8 cellular contexts compared by ENCODE assay signal in the genomic region with DNA sequence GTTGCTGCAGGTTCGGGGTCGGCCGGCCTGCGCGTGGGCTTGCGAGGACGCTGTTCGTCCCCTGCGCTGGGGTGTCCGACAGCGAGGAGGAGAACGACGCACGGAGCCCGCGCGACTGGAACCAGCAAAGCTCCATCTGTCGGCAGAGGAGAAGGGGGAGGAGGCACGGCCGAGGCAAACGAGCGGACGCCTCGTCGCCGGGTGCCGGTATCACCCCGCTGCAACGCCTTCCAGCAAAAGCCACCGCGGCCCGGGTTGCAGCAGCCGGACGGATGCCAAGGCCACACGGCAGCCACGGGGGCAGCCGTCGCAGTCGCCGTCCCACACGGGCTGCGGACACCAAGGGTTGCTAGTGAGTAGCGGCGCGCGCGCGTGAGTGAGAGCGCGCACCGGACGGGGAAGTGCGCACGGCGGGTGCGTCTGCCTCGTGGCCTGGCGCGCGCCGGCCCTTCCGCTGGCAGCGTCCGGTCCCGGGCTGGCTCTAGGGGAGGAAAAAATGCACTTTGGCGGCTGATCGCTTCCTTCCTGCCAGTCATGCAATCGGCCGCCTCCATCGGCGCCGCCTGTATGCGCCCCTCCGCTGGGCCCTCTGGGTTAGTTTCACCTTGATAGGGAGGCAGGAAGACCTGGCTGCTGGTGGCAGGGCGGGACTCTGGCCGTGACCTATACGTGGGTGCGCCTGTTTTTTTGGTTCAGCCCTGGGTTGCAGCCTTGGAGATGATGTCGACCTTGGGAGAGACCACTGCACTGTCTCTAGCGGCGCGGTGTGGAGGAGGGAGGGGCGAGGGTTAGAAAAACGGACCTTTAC. TPM values are rescaled to one million over a fixed set of nuclear protein-coding genes. Genes with fewer than 3 reads are reported as not detected.
DNase-seq lines count a peak whose midpoint lies in the region; ATAC-seq, FAIRE-seq and TF ChIP-seq lines count a peak whose summit lies in the region.

No MANE protein-coding gene starts in this region.

- H3K27me3 ChIP-seq in pancreas = peaks cover 0 to 3% (median 0%) of the 10 kb centered on the region in 4 donors
- no peaks in the 10 kb centered on the region for H3K27me3 ChIP-seq in thyroid gland

- intact Hi-C loops in Right ventricle myocardium inferior (cut with DNase I) = loop anchor here (5.0 kb wide), 2 partner anchors 43 to 107 kb away; no protein-coding TSS in a partner anchor
- intact Hi-C loops in pancreas (cut with DNase I) = no loop called here
- intact Hi-C loops in thyroid gland (cut with DNase I) = no loop called here

- H3K36me3 ChIP-seq in pancreas = no peaks in the 10 kb centered on the region
- H3K36me3 ChIP-seq in thyroid gland = no peaks in the 10 kb centered on the region

- ATAC-seq in GM21717 (IDR thresholded peaks at IDR 0.05; ENCODE audit: unreplicated experiment) (peak; percentile 65), SK-N-SH treated with all-trans-retinoic acid at 6 μM for 48 hours (peak; percentile 83), Right ventricle myocardium inferior (peak; percentile 96), pancreas (peak; percentile 92 to 96 (median 94))

- H3K4me3 Mint-ChIP-seq in activated naive CD8-positive, alpha-beta T cell treated with anti-CD3 and anti-CD28 coated beads for 36 hours = peak overlapping the region; percentile 95

- H3K4me3 ChIP-seq in pancreas (peak overlapping the region; percentile 57 to 85 (median 74)), thyroid gland (replicated peaks in 1 of 3) (peak overlapping the region; percentile 43 to 57 (median 56))

- no peak for FAIRE-seq in pancreas (lab: Jason Lieb, UNC)

- DNase-seq in ELR (ENCODE audit: low read depth) = peak; percentile 90
- DNase-seq in KBM-7 = peak; percentile 83
- DNase-seq in activated naive CD8-positive, alpha-beta T cell treated with anti-CD3 and anti-CD28 coated beads for 36 hours = peak; percentile 80
- DNase-seq in Right ventricle myocardium inferior (ENCODE audit: missing footprints) = peak; percentile 95
- peak; percentile 67 to 90 (median 76) for DNase-seq in pancreas
- DNase-seq in thyroid gland = peak; percentile 67 to 80

- H3K27ac Mint-ChIP-seq in activated naive CD8-positive, alpha-beta T cell treated with anti-CD3 and anti-CD28 coated beads for 36 hours = peak overlapping the region; percentile 97

- no peaks in the 10 kb centered on the region for H3K9me3 ChIP-seq in pancreas
- no peaks in the 10 kb centered on the region for H3K9me3 ChIP-seq in thyroid gland

- H3K4me1 ChIP-seq in pancreas = peaks cover 0 to 4% (median 0%) of the 10 kb centered on the region in 3 donors
- H3K4me1 ChIP-seq in thyroid gland = no peaks in the 10 kb centered on the region

- TF ChIP-seq CTCF in pancreas (IDR thresholded peaks at IDR 0.05) (no peak), thyroid gland (IDR thresholded peaks at IDR 0.05) (peak in 1 of 6 experiments; percentile 14)

- H3K4me1 Mint-ChIP-seq in activated naive CD8-positive, alpha-beta T cell treated with anti-CD3 and anti-CD28 coated beads for 36 hours = peaks cover 56% of the 10 kb centered on the region

- in situ Hi-C loops in KBM-7 (cut with MboI; ENCODE audit: low pct_unique_long_range_greater_than_20kb, low sequenced_read_pairs) = no loop called here

- TF ChIP-seq POLR2A in thyroid gland (IDR thresholded peaks at IDR 0.05) = peak in 1 of 2 donors; percentile 70

- H3K9me3 Mint-ChIP-seq in activated naive CD8-positive, alpha-beta T cell treated with anti-CD3 and anti-CD28 coated beads for 36 hours = peaks cover 1% of the 10 kb centered on the region

- 0% methylated on average over 75 to 84 of the region's 84 CpGs for WGBS in pancreas, 2 donors
- WGBS in thyroid gland, 2 donors = 0 to 1% methylated on average over 20 to 36 of the region's 84 CpGs

- peak overlapping the region; percentile 64 to 92 (median 80) for H3K27ac ChIP-seq in pancreas
- H3K27ac ChIP-seq in thyroid gland = peak overlapping the region; percentile 72 to 95 (median 77)

- peaks cover 24% of the 10 kb centered on the region for H3K36me3 Mint-ChIP-seq in activated naive CD8-positive, alpha-beta T cell treated with anti-CD3 and anti-CD28 coated beads for 36 hours

- no peaks in the 10 kb centered on the region for H3K27me3 Mint-ChIP-seq in activated naive CD8-positive, alpha-beta T cell treated with anti-CD3 and anti-CD28 coated beads for 36 hours

TF ChIP-seq in SK-N-SH treated with all-trans-retinoic acid at 6 μM for 48 hours, 23 proteins besides CTCF, POLR2A, EP300 and RAD21:
- TF ChIP-seq CSDC2 (CRISPR knock-in tag; IDR thresholded peaks at IDR 0.05) (0 out of 2 replicates have a peak, but pooled peaks have one; percentile 15), ZFP3 (CRISPR knock-in tag; IDR thresholded peaks at IDR 0.05) (0 out of 2 replicates have a peak, but pooled peaks have one; percentile 72), ARNTL (CRISPR knock-in tag; IDR thresholded peaks at IDR 0.05; ENCODE audit: borderline replicate concordance, low read depth) (no peak), ISL1 (CRISPR knock-in tag; IDR thresholded peaks at IDR 0.05) (no peak), ZNF70 (CRISPR knock-in tag; IDR thresholded peaks at IDR 0.05) (0 out of 2 replicates have a peak, but pooled peaks have one; percentile 3), RARB (CRISPR knock-in tag; IDR thresholded peaks at IDR 0.05) (no peak), GLIS3 (CRISPR knock-in tag; IDR thresholded peaks at IDR 0.05) (no peak)
- TF ChIP-seq, protein P1, sequence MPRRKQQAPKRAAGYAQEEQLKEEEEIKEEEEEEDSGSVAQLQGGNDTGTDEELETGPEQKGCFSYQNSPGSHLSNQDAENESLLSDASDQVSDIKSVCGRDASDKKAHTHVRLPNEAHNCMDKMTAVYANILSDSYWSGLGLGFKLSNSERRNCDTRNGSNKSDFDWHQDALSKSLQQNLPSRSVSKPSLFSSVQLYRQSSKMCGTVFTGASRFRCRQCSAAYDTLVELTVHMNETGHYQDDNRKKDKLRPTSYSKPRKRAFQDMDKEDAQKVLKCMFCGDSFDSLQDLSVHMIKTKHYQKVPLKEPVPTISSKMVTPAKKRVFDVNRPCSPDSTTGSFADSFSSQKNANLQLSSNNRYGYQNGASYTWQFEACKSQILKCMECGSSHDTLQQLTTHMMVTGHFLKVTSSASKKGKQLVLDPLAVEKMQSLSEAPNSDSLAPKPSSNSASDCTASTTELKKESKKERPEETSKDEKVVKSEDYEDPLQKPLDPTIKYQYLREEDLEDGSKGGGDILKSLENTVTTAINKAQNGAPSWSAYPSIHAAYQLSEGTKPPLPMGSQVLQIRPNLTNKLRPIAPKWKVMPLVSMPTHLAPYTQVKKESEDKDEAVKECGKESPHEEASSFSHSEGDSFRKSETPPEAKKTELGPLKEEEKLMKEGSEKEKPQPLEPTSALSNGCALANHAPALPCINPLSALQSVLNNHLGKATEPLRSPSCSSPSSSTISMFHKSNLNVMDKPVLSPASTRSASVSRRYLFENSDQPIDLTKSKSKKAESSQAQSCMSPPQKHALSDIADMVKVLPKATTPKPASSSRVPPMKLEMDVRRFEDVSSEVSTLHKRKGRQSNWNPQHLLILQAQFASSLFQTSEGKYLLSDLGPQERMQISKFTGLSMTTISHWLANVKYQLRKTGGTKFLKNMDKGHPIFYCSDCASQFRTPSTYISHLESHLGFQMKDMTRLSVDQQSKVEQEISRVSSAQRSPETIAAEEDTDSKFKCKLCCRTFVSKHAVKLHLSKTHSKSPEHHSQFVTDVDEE (CRISPR knock-in tag; IDR thresholded peaks at IDR 0.05) = no peak
- TF ChIP-seq, protein P2, sequence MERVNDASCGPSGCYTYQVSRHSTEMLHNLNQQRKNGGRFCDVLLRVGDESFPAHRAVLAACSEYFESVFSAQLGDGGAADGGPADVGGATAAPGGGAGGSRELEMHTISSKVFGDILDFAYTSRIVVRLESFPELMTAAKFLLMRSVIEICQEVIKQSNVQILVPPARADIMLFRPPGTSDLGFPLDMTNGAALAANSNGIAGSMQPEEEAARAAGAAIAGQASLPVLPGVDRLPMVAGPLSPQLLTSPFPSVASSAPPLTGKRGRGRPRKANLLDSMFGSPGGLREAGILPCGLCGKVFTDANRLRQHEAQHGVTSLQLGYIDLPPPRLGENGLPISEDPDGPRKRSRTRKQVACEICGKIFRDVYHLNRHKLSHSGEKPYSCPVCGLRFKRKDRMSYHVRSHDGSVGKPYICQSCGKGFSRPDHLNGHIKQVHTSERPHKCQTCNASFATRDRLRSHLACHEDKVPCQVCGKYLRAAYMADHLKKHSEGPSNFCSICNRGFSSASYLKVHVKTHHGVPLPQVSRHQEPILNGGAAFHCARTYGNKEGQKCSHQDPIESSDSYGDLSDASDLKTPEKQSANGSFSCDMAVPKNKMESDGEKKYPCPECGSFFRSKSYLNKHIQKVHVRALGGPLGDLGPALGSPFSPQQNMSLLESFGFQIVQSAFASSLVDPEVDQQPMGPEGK (CRISPR knock-in tag; IDR thresholded peaks at IDR 0.05; ENCODE audit: borderline replicate concordance) = no peak

RNA-seq across cellular contexts. Expression of a gene that starts 0.4 kb away (rescaled TPM):
- total RNA-seq in activated naive CD8-positive, alpha-beta T cell treated with anti-CD3 and anti-CD28 coated beads for 36 hours = 10 to 100 TPM; 27.8 to 28.4 TPM
- total RNA-seq in Right ventricle myocardium inferior = 2.0 TPM
- total RNA-seq in pancreas = 1 to 10 TPM; 1.2 to 3.5 (median 2.3) TPM
- 1 to 10 TPM; 2.2 to 2.7 TPM for polyA plus RNA-seq in pancreas
- 1 to 10 TPM in 3 of 4 donors, under 1 TPM in 1; 0.63 to 6.2 (median 5.7) TPM for total RNA-seq in thyroid gland

RNA-seq across cellular contexts. Expression of a gene that starts 28.8 kb away (rescaled TPM):
- total RNA-seq in activated naive CD8-positive, alpha-beta T cell treated with anti-CD3 and anti-CD28 coated beads for 36 hours = not detected
- total RNA-seq in Right ventricle myocardium inferior (not detected), pancreas (10 to 100 TPM in 1 of 6 donors, 1 to 10 TPM in 5; 2.3 to 17.4 (median 4.3) TPM), thyroid gland (not detected)
- polyA plus RNA-seq in pancreas = 1 to 10 TPM; 3.4 to 3.6 TPM

Comparison
In these comparisons a context has a peak if more than half of its experiments do, and no peak if none do; other contexts are left out.
1. Peak in every context shown above with its lines: DNase-seq, ATAC-seq, H3K4me3 ChIP-seq and H3K27ac ChIP-seq.